Comparison of ENCODE assay signal across 13 cellular contexts in genomic region chr2:64115808-64116598, GRCh38. TPM values are rescaled to one million over a fixed set of nuclear protein-coding genes. Genes with fewer than 3 reads are reported as not detected.
DNase-seq lines count a peak whose midpoint lies in the region; ATAC-seq and TF ChIP-seq lines count a peak whose summit lies in the region.
"Had no signal": no experiment of that assay in that cellular context is flagged by ENCODE, and none has a peak within 500 bp of the region (broad histone marks: within the 10 kb centered on the region; RNA-seq: fewer than 3 reads in every experiment).

No MANE protein-coding gene starts in this region.

- no peaks in the 10 kb centered on the region for H3K36me3 ChIP-seq in breast epithelium
- H3K36me3 ChIP-seq in SU-DHL-6 (ENCODE audit: low read length): peaks cover 7% of the 10 kb centered on the region
- H3K36me3 ChIP-seq in subcutaneous abdominal adipose tissue (ENCODE audit: control insufficient read depth in 5 of 5, insufficient read depth in 5 of 5, low read length in 5 of 5): peaks cover 0 to 3% (median 0%) of the 10 kb centered on the region in 5 donors
- no peaks in the 10 kb centered on the region for H3K36me3 ChIP-seq in MM.1S (replicated peaks; ENCODE audit: insufficient read depth, low read length)
- H3K36me3 ChIP-seq: BE2C, ovary, uterus had no signal

- H3K27me3 ChIP-seq in breast epithelium: no peaks in the 10 kb centered on the region
- no peaks in the 10 kb centered on the region for H3K27me3 ChIP-seq in SU-DHL-6 (ENCODE audit: low read length)
- H3K27me3 ChIP-seq in subcutaneous abdominal adipose tissue (ENCODE audit: control insufficient read depth in 5 of 5, insufficient read depth in 4 of 5, low read length in 5 of 5): no peaks in the 10 kb centered on the region
- no peaks in the 10 kb centered on the region for H3K27me3 ChIP-seq in MM.1S (replicated peaks; ENCODE audit: insufficient read depth, low read length)
- H3K27me3 ChIP-seq: BE2C, ovary, uterus had no signal

- H3K9me3 ChIP-seq in breast epithelium (no peaks in the 10 kb centered on the region), SU-DHL-6 (ENCODE audit: insufficient read depth, low read length) (no peaks in the 10 kb centered on the region), subcutaneous abdominal adipose tissue (ENCODE audit: control insufficient read depth in 5 of 5, low read length in 5 of 5) (no peaks in the 10 kb centered on the region), MM.1S (replicated peaks; ENCODE audit: insufficient read depth, low read length) (no peaks in the 10 kb centered on the region)
- H3K9me3 ChIP-seq: BE2C, ovary, uterus had no signal

- peak overlapping the region; percentile 39 for H3K9ac ChIP-seq in SU-DHL-6 (ENCODE audit: low read length)
- H3K9ac ChIP-seq in subcutaneous abdominal adipose tissue (ENCODE audit: low read length in 5 of 5): peak overlapping the region in 2 of 5 donors; percentile 19 to 39
- H3K9ac ChIP-seq in MM.1S (ENCODE audit: low read length): no peak overlapping the region

- H3K27ac ChIP-seq in breast epithelium (peak overlapping the region; percentile 61 to 71), SU-DHL-6 (ENCODE audit: low read depth, low read length) (peak overlapping the region; percentile 100), subcutaneous abdominal adipose tissue (ENCODE audit: low read depth, low read length) (peak overlapping the region; percentile 51), MM.1S (ENCODE audit: low read length) (no peak overlapping the region)
- H3K27ac ChIP-seq: ovary had no signal

- TF ChIP-seq POLR2A in breast epithelium (IDR thresholded peaks at IDR 0.05): no peak

- H3K4me2 ChIP-seq in SU-DHL-6 (ENCODE audit: low read depth, low read length, poor library complexity, severe bottlenecking): peak overlapping the region; percentile 92
- no peak overlapping the region for H3K4me2 ChIP-seq in MM.1S (ENCODE audit: low read depth, low read length)

- peaks cover 100% of the 10 kb centered on the region for H3K79me2 ChIP-seq in SU-DHL-6 (ENCODE audit: insufficient read depth, low read length)
- peaks cover 99% of the 10 kb centered on the region for H3K79me2 ChIP-seq in MM.1S (ENCODE audit: low read length)

- DNase-seq in breast epithelium (ENCODE audit: low spot score in 2 of 2) (no peak), MCF 10A (ENCODE audit: unreplicated experiment) (no peak), left colon (no peak), NCI-H2227 treated with DMSO at 0.1 percent for 48 hours (lab: John Stamatoyannopoulos, UW) (no peak), MM.1S (no peak)
- DNase-seq: activated CD4-positive, alpha-beta T cell treated with anti-CD3 and anti-CD28 coated beads for 1 hour; BE2C; ovary; SHP77; uterus had no signal

- peak; percentile 69 for ATAC-seq in left colon
- no peak for ATAC-seq in GM21619 (IDR thresholded peaks at IDR 0.05; ENCODE audit: unreplicated experiment)

- H3K4me3 ChIP-seq in breast epithelium (no peak overlapping the region), SU-DHL-6 (ENCODE audit: insufficient read depth, low read length, poor library complexity, severe bottlenecking) (peak overlapping the region; percentile 0), subcutaneous abdominal adipose tissue (ENCODE audit: low read depth in 1 of 5, low read length in 5 of 5) (no peak overlapping the region), MM.1S (ENCODE audit: low read length) (no peak overlapping the region)
- H3K4me3 ChIP-seq: ovary, uterus had no signal

- H2AFZ ChIP-seq in SU-DHL-6 (ENCODE audit: low read depth, low read length, severe bottlenecking): no peak overlapping the region
- H2AFZ ChIP-seq in MM.1S (ENCODE audit: low read length): no peak overlapping the region

- peaks cover 6% of the 10 kb centered on the region; the same call in 1 of the 2 replicates for H4K20me1 ChIP-seq in SU-DHL-6 (ENCODE audit: low read depth, low read length)
- no peaks in the 10 kb centered on the region for H4K20me1 ChIP-seq in MM.1S (ENCODE audit: insufficient read depth, low read length)

- TF ChIP-seq CTCF in breast epithelium (IDR thresholded peaks at IDR 0.05) (no peak), MCF 10A (IDR thresholded peaks at IDR 0.05; ENCODE audit: unreplicated experiment) (no peak), SU-DHL-6 (IDR thresholded peaks at IDR 0.05; ENCODE audit: insufficient read depth, low read length, poor library complexity, severe bottlenecking) (no peak), MM.1S (IDR thresholded peaks at IDR 0.05; ENCODE audit: low read length) (no peak)

- peaks cover 80% of the 10 kb centered on the region for H3F3A ChIP-seq in SU-DHL-6 (ENCODE audit: insufficient read depth)
- H3F3A ChIP-seq in MM.1S (ENCODE audit: insufficient read depth, low read length): peaks cover 1% of the 10 kb centered on the region; the same call in 1 of the 2 replicates

- CTCF ChIA-PET in MCF 10A (lab: Yijun Ruan, JAX): interaction anchor here (1.0 to 1.3 kb wide), 2 partner anchors 15 to 52 kb away, joined by 3 to 4 read pairs; no protein-coding TSS in a partner anchor

- no peak overlapping the region for H3K4me3 Mint-ChIP-seq in MCF 10A (ENCODE audit: unreplicated experiment)

- BruUV-seq in MCF 10A (replicated peaks; lab: Mats Ljungman, UMichigan): no TSS peak

- intact Hi-C loops in breast epithelium (cut with DNase I; ENCODE audit: low total_unique reads): no loop called here
- intact Hi-C loops in MCF 10A (cut with micrococcal nuclease): loop anchor here (10.0 kb wide), 1 partner anchor 51 kb away; no protein-coding TSS in a partner anchor
- intact Hi-C loops in left colon (cut with DNase I, micrococcal nuclease): no loop called here

- H3K9me3 Mint-ChIP-seq in MCF 10A (ENCODE audit: unreplicated experiment): no peaks in the 10 kb centered on the region

- peaks cover 30% of the 10 kb centered on the region for H3K4me1 Mint-ChIP-seq in MCF 10A (ENCODE audit: insufficient read depth, unreplicated experiment)

- no peak overlapping the region for H3K27ac Mint-ChIP-seq in MCF 10A (ENCODE audit: low read depth, unreplicated experiment)

- no peaks in the 10 kb centered on the region for H3K27me3 Mint-ChIP-seq in MCF 10A (ENCODE audit: insufficient read depth, unreplicated experiment)

- peaks cover 0 to 29% of the 10 kb centered on the region in 2 donors for H3K4me1 ChIP-seq in breast epithelium
- peaks cover 0 to 56% (median 36%) of the 10 kb centered on the region in 5 donors for H3K4me1 ChIP-seq in subcutaneous abdominal adipose tissue (ENCODE audit: control insufficient read depth in 5 of 5, insufficient read depth in 5 of 5, low read length in 5 of 5)
- peaks cover 13% of the 10 kb centered on the region for H3K4me1 ChIP-seq in MM.1S (ENCODE audit: low read length)
- H3K4me1 ChIP-seq: BE2C had no signal

- POLR2A ChIA-PET in MCF 10A (lab: Yijun Ruan, JAX): interaction anchor here (0.7 to 1.0 kb wide), 3 partner anchors 17 to 197 kb away, joined by 3 read pairs; no protein-coding TSS in a partner anchor

- H3K36me3 Mint-ChIP-seq in MCF 10A (ENCODE audit: insufficient read depth, unreplicated experiment): no peaks in the 10 kb centered on the region

- H3K9me2 ChIP-seq in SU-DHL-6 (replicated peaks; ENCODE audit: insufficient read depth, low read length) (no peaks in the 10 kb centered on the region), MM.1S (replicated peaks; ENCODE audit: insufficient read depth, low read length) (no peaks in the 10 kb centered on the region)

RNA-seq across cellular contexts. Expression of gene PELI1, which starts 28.2 kb away (rescaled TPM):
- total RNA-seq in breast epithelium: 10 to 100 TPM; 31.8 to 51.7 (median 40.6) TPM
- total RNA-seq in MCF 10A (2022): 13.5 and 16.3 TPM in 2 replicates
- 10 to 100 TPM; 49.2 to 51.8 TPM for total RNA-seq in left colon
